Comparison of ENCODE assay signal across 20 cellular contexts in genomic region chr5:56326770-56327169, GRCh38.
DNase-seq lines count a peak whose midpoint lies in the region; ATAC-seq, FAIRE-seq and TF ChIP-seq lines count a peak whose summit lies in the region.
"Had no signal": no experiment of that assay in that cellular context is flagged by ENCODE, and none has a peak within 500 bp of the region (broad histone marks: within the 10 kb centered on the region; RNA-seq: fewer than 3 reads in every experiment).

No MANE protein-coding gene starts in this region.

- H3K36me3 ChIP-seq in H1 (ENCODE audit: control insufficient read depth in 2 of 4, insufficient read depth in 4 of 4, low read length in 3 of 4): no peaks in the 10 kb centered on the region
- H3K36me3 ChIP-seq: ascending aorta, prostate gland, thyroid gland had no signal

- TF ChIP-seq CTCF in H1 (IDR thresholded peaks at IDR 0.05; ENCODE audit: control extremely low read depth in 1 of 3, insufficient read depth in 1 of 3, low read depth in 1 of 3, low read length in 3 of 3): no peak

- POLR2A ChIA-PET in activated CD4-positive, alpha-beta memory T cell treated with anti-CD3 and anti-CD28 coated beads for 36 hours (lab: Charles Lee): interaction anchor here (1.1 to 2.6 kb wide), 2 partner anchors 153 to 511 kb away, joined by 3 to 8 read pairs; no protein-coding TSS in a partner anchor
- POLR2A ChIA-PET in H1 (lab: Charles Lee; ENCODE audit: partially characterized antibody): no interaction called here

- no peak overlapping the region for H4K91ac ChIP-seq in H1 (replicated peaks; ENCODE audit: insufficient read length, low read length)

- H3K27ac ChIP-seq in H1 (ENCODE audit: low read depth, low read length): no peak overlapping the region
- H3K27ac ChIP-seq: ascending aorta, prostate gland, thyroid gland had no signal

- H3K9me3 Mint-ChIP-seq in activated naive CD4-positive, alpha-beta T cell treated with anti-CD3 and anti-CD28 coated beads, Interleukin-2, amount 10 ng/mL, durations not matched to agents 7 days and 5 days: peaks cover 2% of the 10 kb centered on the region
- no peaks in the 10 kb centered on the region for H3K9me3 Mint-ChIP-seq in activated CD4-positive, alpha-beta memory T cell treated with anti-CD3 and anti-CD28 coated beads for 36 hours
- H3K9me3 Mint-ChIP-seq in stimulated activated effector memory CD8-positive, alpha-beta T cell treated with anti-CD3 and anti-CD28 coated beads, Interleukin-12 subunit alpha, Interleukin-12 subunit beta, amount 100 ng/mL, for 72 hours: no peaks in the 10 kb centered on the region
- H3K9me3 Mint-ChIP-seq: IgD-negative memory B cell had no signal

- no peak overlapping the region for H2BK5ac ChIP-seq in H1 (ENCODE audit: low read depth, low read length)

- no peak for DNase-seq in activated naive CD4-positive, alpha-beta T cell treated with anti-CD3 and anti-CD28 coated beads, Interleukin-2, amount 10 ng/mL, durations not matched to agents 7 days and 5 days
- DNase-seq in activated naive CD4-positive, alpha-beta T cell (lab: John Stamatoyannopoulos, UW): no peak
- no peak for DNase-seq in activated CD4-positive, alpha-beta memory T cell treated with anti-CD3 and anti-CD28 coated beads for 36 hours
- no peak for DNase-seq in H1 (ENCODE audit: low read depth in 1 of 2, low spot score in 2 of 2)
- DNase-seq in stimulated activated effector memory CD8-positive, alpha-beta T cell treated with anti-CD3 and anti-CD28 coated beads, Interleukin-12 subunit alpha, Interleukin-12 subunit beta, amount 100 ng/mL, for 72 hours (ENCODE audit: low spot score in 2 of 2): no peak
- DNase-seq in amygdala (lab: John Stamatoyannopoulos, UW): no peak
- no peak for DNase-seq in NCI-H774 (lab: John Stamatoyannopoulos, UW)
- DNase-seq: activated CD4-positive, alpha-beta T cell treated with anti-CD3 and anti-CD28 coated beads for 48 hours; caudate nucleus; dermis blood vessel endothelial cell; DMS79; NCI-H1105; NCI-H446; thyroid gland had no signal

- H4K20me1 ChIP-seq in H1 (replicated peaks in 1 of 2; ENCODE audit: control insufficient read depth in 1 of 2, insufficient read depth in 2 of 2, low read length in 2 of 2): no peaks in the 10 kb centered on the region

- H3K56ac ChIP-seq in H1 (replicated peaks; ENCODE audit: insufficient read length, low read depth, low read length): no peak overlapping the region

- H2BK15ac ChIP-seq in H1 (ENCODE audit: low read length): no peak overlapping the region

- no peak for FAIRE-seq in H1 (lab: Jason Lieb, UNC)
- FAIRE-seq: TTC549 had no signal

- CTCF ChIA-PET in activated naive CD4-positive, alpha-beta T cell treated with anti-CD3 and anti-CD28 coated beads, Interleukin-2, amount 10 ng/mL, durations not matched to agents 7 days and 5 days (lab: Charles Lee): interaction anchor here (0.6 to 4.8 kb wide), 5 partner anchors 9 to 906 kb away, joined by 3 to 25 read pairs (median 13); no protein-coding TSS in a partner anchor
- CTCF ChIA-PET in activated CD4-positive, alpha-beta memory T cell treated with anti-CD3 and anti-CD28 coated beads for 36 hours (lab: Charles Lee): interaction anchor here (0.9 to 3.1 kb wide), 3 partner anchors 15 to 512 kb away, joined by 3 to 16 read pairs (median 4); no protein-coding TSS in a partner anchor
- CTCF ChIA-PET in H1 (lab: Charles Lee; ENCODE audit: partially characterized antibody): interaction anchor here (1.5 kb wide), 1 partner anchor 56 kb away, joined by 3 read pairs; no protein-coding TSS in a partner anchor

- H3K27ac Mint-ChIP-seq in activated naive CD4-positive, alpha-beta T cell treated with anti-CD3 and anti-CD28 coated beads, Interleukin-2, amount 10 ng/mL, durations not matched to agents 7 days and 5 days: peak overlapping the region; percentile 74
- H3K27ac Mint-ChIP-seq in activated CD4-positive, alpha-beta memory T cell treated with anti-CD3 and anti-CD28 coated beads for 36 hours: peak overlapping the region; percentile 91
- peak overlapping the region; percentile 91 for H3K27ac Mint-ChIP-seq in stimulated activated effector memory CD8-positive, alpha-beta T cell treated with anti-CD3 and anti-CD28 coated beads, Interleukin-12 subunit alpha, Interleukin-12 subunit beta, amount 100 ng/mL, for 72 hours

- no peaks in the 10 kb centered on the region for H3K79me1 ChIP-seq in H1 (ENCODE audit: low read depth, low read length)

- H3K4me2 ChIP-seq in H1 (ENCODE audit: insufficient read depth in 1 of 2, low read depth in 2 of 2, low read length in 2 of 2): no peak overlapping the region

- H3K18ac ChIP-seq in H1 (ENCODE audit: extremely low read depth, low read length): peak overlapping the region; percentile 13; the same call in 1 of the 2 replicates

- intact Hi-C loops in activated CD4-positive, alpha-beta memory T cell treated with anti-CD3 and anti-CD28 coated beads for 36 hours (cut with micrococcal nuclease): loop anchor here (5.0 to 10.0 kb wide), 7 partner anchors 172 to 851 kb away; partner anchors contain the start of genes IL6ST and SETD9

- H3K23me2 ChIP-seq in H1 (ENCODE audit: low read depth, low read length): no peaks in the 10 kb centered on the region

- no peaks in the 10 kb centered on the region for H3K27me3 ChIP-seq in H1 (replicated peaks in 1 of 4; ENCODE audit: control insufficient read depth in 3 of 4, extremely low read depth in 1 of 4, insufficient read depth in 3 of 4, low read length in 3 of 4)
- H3K27me3 ChIP-seq: ascending aorta, thyroid gland had no signal

- no peaks in the 10 kb centered on the region for H3K27me3 Mint-ChIP-seq in activated naive CD4-positive, alpha-beta T cell treated with anti-CD3 and anti-CD28 coated beads, Interleukin-2, amount 10 ng/mL, durations not matched to agents 7 days and 5 days
- H3K27me3 Mint-ChIP-seq in activated CD4-positive, alpha-beta memory T cell treated with anti-CD3 and anti-CD28 coated beads for 36 hours: no peaks in the 10 kb centered on the region
- H3K27me3 Mint-ChIP-seq: IgD-negative memory B cell had no signal

- no peak overlapping the region for H2AFZ ChIP-seq in H1 (ENCODE audit: low read length)

- TF ChIP-seq EP300 in H1 (IDR thresholded peaks at IDR 0.05; ENCODE audit: borderline replicate concordance in 1 of 2, low read depth in 2 of 2, low read length in 2 of 2): no peak

- H4K5ac ChIP-seq in H1 (ENCODE audit: insufficient read length, low read depth, low read length): no peak overlapping the region

- H2BK120ac ChIP-seq in H1 (replicated peaks; ENCODE audit: low read depth, low read length): no peak overlapping the region

- H2AK5ac ChIP-seq in H1 (ENCODE audit: low read depth, low read length): no peak overlapping the region

- no peak overlapping the region for H2BK20ac ChIP-seq in H1 (ENCODE audit: low read length)

- TF ChIP-seq RAD21 in H1 (IDR thresholded peaks at IDR 0.05 in 1 of 2, conservative IDR thresholded peaks at IDR 0.05 in 1 of 2; ENCODE audit: low read depth in 2 of 2, low read length in 2 of 2): no peak

- peak overlapping the region; percentile 27 for H3K4me3 Mint-ChIP-seq in activated naive CD4-positive, alpha-beta T cell treated with anti-CD3 and anti-CD28 coated beads, Interleukin-2, amount 10 ng/mL, durations not matched to agents 7 days and 5 days
- H3K4me3 Mint-ChIP-seq in activated CD4-positive, alpha-beta memory T cell treated with anti-CD3 and anti-CD28 coated beads for 36 hours: peak overlapping the region; percentile 15
- no peak overlapping the region for H3K4me3 Mint-ChIP-seq in stimulated activated effector memory CD8-positive, alpha-beta T cell treated with anti-CD3 and anti-CD28 coated beads, Interleukin-12 subunit alpha, Interleukin-12 subunit beta, amount 100 ng/mL, for 72 hours

- H2BK12ac ChIP-seq in H1 (ENCODE audit: low read depth, low read length): no peak overlapping the region

- peaks cover 0 to 5% (median under 1%) of the 10 kb centered on the region in 4 experiments; a peak in 2 of 7 replicates for H3K4me1 ChIP-seq in H1 (replicated peaks in 1 of 4; ENCODE audit: control insufficient read depth in 3 of 4, insufficient read depth in 4 of 4, low read length in 3 of 4)
- H3K4me1 ChIP-seq: prostate gland had no signal

- no peak for TF ChIP-seq POLR2A in H1 (IDR thresholded peaks at IDR 0.05; ENCODE audit: control extremely low read depth in 1 of 2, low read depth in 2 of 2, low read length in 2 of 2)

- ATAC-seq in stimulated activated effector memory CD8-positive, alpha-beta T cell treated with anti-CD3 and anti-CD28 coated beads, Interleukin-12 subunit alpha, Interleukin-12 subunit beta, amount 100 ng/mL, for 72 hours: no peak
- ATAC-seq in GM21619 (IDR thresholded peaks at IDR 0.05; ENCODE audit: unreplicated experiment): no peak
- ATAC-seq: Right ventricle myocardium inferior had no signal

- H3K4me1 Mint-ChIP-seq in activated naive CD4-positive, alpha-beta T cell treated with anti-CD3 and anti-CD28 coated beads, Interleukin-2, amount 10 ng/mL, durations not matched to agents 7 days and 5 days: peaks cover 73% of the 10 kb centered on the region
- peaks cover 80% of the 10 kb centered on the region for H3K4me1 Mint-ChIP-seq in activated CD4-positive, alpha-beta memory T cell treated with anti-CD3 and anti-CD28 coated beads for 36 hours (ENCODE audit: low read depth)
- peaks cover 59% of the 10 kb centered on the region for H3K4me1 Mint-ChIP-seq in stimulated activated effector memory CD8-positive, alpha-beta T cell treated with anti-CD3 and anti-CD28 coated beads, Interleukin-12 subunit alpha, Interleukin-12 subunit beta, amount 100 ng/mL, for 72 hours

- peaks cover 3% of the 10 kb centered on the region for H3K36me3 Mint-ChIP-seq in activated naive CD4-positive, alpha-beta T cell treated with anti-CD3 and anti-CD28 coated beads, Interleukin-2, amount 10 ng/mL, durations not matched to agents 7 days and 5 days
- no peaks in the 10 kb centered on the region for H3K36me3 Mint-ChIP-seq in activated CD4-positive, alpha-beta memory T cell treated with anti-CD3 and anti-CD28 coated beads for 36 hours
- no peaks in the 10 kb centered on the region for H3K36me3 Mint-ChIP-seq in stimulated activated effector memory CD8-positive, alpha-beta T cell treated with anti-CD3 and anti-CD28 coated beads, Interleukin-12 subunit alpha, Interleukin-12 subunit beta, amount 100 ng/mL, for 72 hours

- H3K9ac ChIP-seq in H1 (replicated peaks in 1 of 4; ENCODE audit: extremely low read depth in 1 of 4, low read depth in 3 of 4, low read length in 3 of 4): no peak overlapping the region

- no peak overlapping the region for H4K8ac ChIP-seq in H1 (ENCODE audit: extremely low read depth, insufficient read depth, low read length)

- H3K14ac ChIP-seq in H1 (ENCODE audit: insufficient read length): no peak overlapping the region

- no peak overlapping the region for H3K4ac ChIP-seq in H1 (replicated peaks; ENCODE audit: insufficient read length, low read depth, low read length)

- no peak overlapping the region for H3K4me3 ChIP-seq in H1 (ENCODE audit: extremely low read depth in 1 of 4, insufficient read depth in 2 of 4, low read depth in 3 of 4, low read length in 4 of 4)
- H3K4me3 ChIP-seq: ascending aorta, prostate gland, thyroid gland had no signal

- WGBS in H1 (ENCODE audit: extremely low coverage in 1 of 2, insufficient coverage in 1 of 2, insufficient read length in 1 of 2, insufficient replicate concordance in 2 of 2, low coverage in 1 of 2, low lambda C conversion rate in 2 of 2, missing lambda C conversion rate in 1 of 2), 2 experiments: 97% methylated on average over 3 of the region's 3 CpGs; no CpG with 5 or more reads in 1 of the 2 experiments

- H3K9me3 ChIP-seq in H1 (ENCODE audit: insufficient read depth in 2 of 2, low read depth in 1 of 2, low read length in 1 of 2): no peaks in the 10 kb centered on the region
- H3K9me3 ChIP-seq: ascending aorta, prostate gland, thyroid gland had no signal

- no peak overlapping the region for H3K23ac ChIP-seq in H1 (ENCODE audit: insufficient read length)

- no peaks in the 10 kb centered on the region for H3K79me2 ChIP-seq in H1 (ENCODE audit: control insufficient read depth in 1 of 2, insufficient read depth in 2 of 2, low read length in 2 of 2)
